1 cellular context compared by ENCODE assay signal in genomic region chr22:31530816-31531180, GRCh38.
TF ChIP-seq lines count a peak whose summit lies in the region.

No MANE protein-coding gene starts in this region.

TF ChIP-seq in GM23338, 12 proteins besides CTCF, POLR2A, EP300 and RAD21:
- TF ChIP-seq ETS1 (IDR thresholded peaks at IDR 0.05): no peak
- TF ChIP-seq EZH2 (IDR thresholded peaks at IDR 0.05; ENCODE audit: low read depth, unreplicated experiment): no peak
- TF ChIP-seq NANOG (IDR thresholded peaks at IDR 0.05; ENCODE audit: borderline replicate concordance): no peak
- TF ChIP-seq ZNF331 (CRISPR knock-in tag; IDR thresholded peaks at IDR 0.05; ENCODE audit: low read depth): no peak
- no peak for TF ChIP-seq ZNF462 (CRISPR knock-in tag; IDR thresholded peaks at IDR 0.05)
- no peak for TF ChIP-seq POLR2AphosphoS5 (IDR thresholded peaks at IDR 0.05; ENCODE audit: low read depth)
- no peak for TF ChIP-seq STAT1 (IDR thresholded peaks at IDR 0.05; ENCODE audit: unreplicated experiment)
- no peak for TF ChIP-seq JUNB (IDR thresholded peaks at IDR 0.05; ENCODE audit: unreplicated experiment)
- TF ChIP-seq EZH2phosphoT487 (IDR thresholded peaks at IDR 0.05; ENCODE audit: unreplicated experiment): no peak
